40 cellular contexts compared by ENCODE assay signal in the genomic region with DNA sequence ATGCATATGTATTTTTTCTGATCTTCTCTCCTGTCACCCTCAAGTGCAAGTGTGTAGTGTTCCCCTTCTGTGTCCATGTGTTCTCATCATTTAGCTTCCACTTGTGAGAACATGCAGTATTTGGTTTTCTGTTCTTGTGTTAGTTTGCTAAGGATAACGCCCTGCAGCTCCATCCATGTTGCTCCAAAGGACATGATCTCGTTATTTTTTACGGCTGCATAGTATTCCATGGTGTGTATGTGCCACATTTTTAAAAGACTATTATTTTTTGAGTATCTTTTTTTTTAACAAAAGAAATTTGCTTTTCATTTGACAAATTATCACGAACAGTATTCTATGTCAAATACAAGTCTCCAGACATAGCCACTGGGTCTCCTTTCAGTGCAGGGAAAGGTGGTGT.
"Had no signal": no experiment of that assay in that cellular context is flagged by ENCODE, and none has a peak within 500 bp of the region (broad histone marks: within the 10 kb centered on the region; RNA-seq: fewer than 3 reads in every experiment).

No MANE protein-coding gene starts in this region.

- H3K4me3 ChIP-seq: adrenal gland, ascending aorta, body of pancreas, breast epithelium, cardiac muscle cell had no signal

- H3K27ac ChIP-seq: adrenal gland, ascending aorta, body of pancreas, brain microvascular endothelial cell, breast epithelium, cardiac muscle cell had no signal

- H3K27me3 Mint-ChIP-seq: activated naive CD4-positive, alpha-beta T cell treated with anti-CD3 and anti-CD28 coated beads, Interleukin-2, amount 10 ng/mL, durations not matched to agents 7 days and 5 days; activated naive CD4-positive, alpha-beta T cell treated with anti-CD3 and anti-CD28 coated beads, Interleukin-2, amount 50 U/mL, for 24 hours; activated naive CD8-positive, alpha-beta T cell; activated naive CD8-positive, alpha-beta T cell treated with anti-CD3 and anti-CD28 coated beads for 36 hours; activated naive CD8-positive, alpha-beta T cell treated with anti-CD3 and anti-CD28 coated beads, Interleukin-2, amount 10 ng/mL, durations not matched to agents 7 days and 5 days; activated naive CD8-positive, alpha-beta T cell treated with anti-CD3 and anti-CD28 coated beads, Interleukin-2, amount 50 U/mL, for 24 hours; activated T-cell treated with anti-CD3 and anti-CD28 coated beads, Interleukin-2, amount 50 U/mL, for 24 hours; activated T-helper 17 cell treated with anti-CD3 and anti-CD28 coated beads, Interleukin-2, amount 50 U/mL, for 72 hours; brain; central memory CD8-positive, alpha-beta T cell had no signal

- H3K9me3 Mint-ChIP-seq: activated naive CD4-positive, alpha-beta T cell treated with anti-CD3 and anti-CD28 coated beads for 36 hours; activated naive CD4-positive, alpha-beta T cell treated with anti-CD3 and anti-CD28 coated beads, Interleukin-2, amount 10 ng/mL, durations not matched to agents 7 days and 5 days; activated naive CD4-positive, alpha-beta T cell treated with anti-CD3 and anti-CD28 coated beads, Interleukin-2, amount 50 U/mL, for 24 hours; activated naive CD4-positive, alpha-beta T cell treated with anti-CD3 and anti-CD28 coated beads, Interleukin-2, amount 50 U/mL, for 72 hours; activated naive CD8-positive, alpha-beta T cell treated with anti-CD3 and anti-CD28 coated beads for 36 hours; activated naive CD8-positive, alpha-beta T cell treated with anti-CD3 and anti-CD28 coated beads, Interleukin-2, amount 10 ng/mL, durations not matched to agents 7 days and 5 days; activated naive CD8-positive, alpha-beta T cell treated with anti-CD3 and anti-CD28 coated beads, Interleukin-2, amount 50 U/mL, for 24 hours; activated T-cell treated with anti-CD3 and anti-CD28 coated beads, Interleukin-2, amount 50 U/mL, for 24 hours; activated T-cell treated with anti-CD3 and anti-CD28 coated beads, Interleukin-2, amount 50 U/mL, for 4 hours; activated T-cell treated with anti-CD3 and anti-CD28 coated beads, Interleukin-2, amount 50 U/mL, for 72 hours; activated T-helper 1 cell treated with anti-CD3 and anti-CD28 coated beads, Interleukin-12 subunit alpha, Interleukin-12 subunit beta, Interleukin-2, Interleukin-4 antibody, amounts not matched to agents 30 ng/mL and 10 ng/mL and 1 ng/mL, durations not matched to agents 14 hours and 24 hours and 36 hours; activated T-helper 17 cell treated with anti-CD3 and anti-CD28 coated beads, Interleukin-2, amount 50 U/mL, for 72 hours; activated T-helper 2 cell treated with anti-CD3 and anti-CD28 coated beads, Interferon-gamma antibody, Interleukin-2, Interleukin-4, amounts not matched to agents 10 μg/mL and 5 μg/mL and 100 μg/mL, durations not matched to agents 14 hours and 24 hours and 36 hours; brain; central memory CD8-positive, alpha-beta T cell had no signal

- FAIRE-seq: astrocyte, bronchial epithelial cell had no signal

- H3K27ac Mint-ChIP-seq: activated naive CD4-positive, alpha-beta T cell treated with anti-CD3 and anti-CD28 coated beads for 36 hours; activated naive CD4-positive, alpha-beta T cell treated with anti-CD3 and anti-CD28 coated beads, Interleukin-2, amount 10 ng/mL, durations not matched to agents 7 days and 5 days; activated naive CD4-positive, alpha-beta T cell treated with anti-CD3 and anti-CD28 coated beads, Interleukin-2, amount 50 U/mL, for 24 hours; activated naive CD8-positive, alpha-beta T cell; activated naive CD8-positive, alpha-beta T cell treated with anti-CD3 and anti-CD28 coated beads for 36 hours; activated naive CD8-positive, alpha-beta T cell treated with anti-CD3 and anti-CD28 coated beads, Interleukin-2, amount 10 ng/mL, durations not matched to agents 7 days and 5 days; activated T-cell treated with anti-CD3 and anti-CD28 coated beads, Interleukin-2, amount 50 U/mL, for 24 hours; activated T-helper 1 cell treated with anti-CD3 and anti-CD28 coated beads, Interleukin-12 subunit alpha, Interleukin-12 subunit beta, Interleukin-2, Interleukin-4 antibody, amounts not matched to agents 30 ng/mL and 10 ng/mL and 1 ng/mL, durations not matched to agents 14 hours and 24 hours and 36 hours; activated T-helper 2 cell treated with anti-CD3 and anti-CD28 coated beads, Interferon-gamma antibody, Interleukin-2, Interleukin-4, amounts not matched to agents 10 μg/mL and 5 μg/mL and 100 μg/mL, durations not matched to agents 14 hours and 24 hours and 36 hours; brain had no signal

- H3K27me3 ChIP-seq: adrenal gland, ascending aorta, body of pancreas, brain microvascular endothelial cell, breast epithelium, cardiac muscle cell had no signal

- H3K4me1 Mint-ChIP-seq: brain had no signal

- ATAC-seq: activated naive CD8-positive, alpha-beta T cell treated with anti-CD3 and anti-CD28 coated beads, Interleukin-2, amount 50 U/mL, for 24 hours; activated T-cell treated with anti-CD3 and anti-CD28 coated beads, Interleukin-2, amount 50 U/mL, for 4 hours; activated T-helper 17 cell treated with anti-CD3 and anti-CD28 coated beads, Interleukin-2, amount 50 U/mL, for 72 hours; body of pancreas had no signal

- H3K36me3 ChIP-seq: breast epithelium had no signal

- H3K4me3 Mint-ChIP-seq: activated naive CD4-positive, alpha-beta T cell treated with anti-CD3 and anti-CD28 coated beads for 36 hours; activated naive CD4-positive, alpha-beta T cell treated with anti-CD3 and anti-CD28 coated beads, Interleukin-2, amount 10 ng/mL, durations not matched to agents 7 days and 5 days; activated naive CD4-positive, alpha-beta T cell treated with anti-CD3 and anti-CD28 coated beads, Interleukin-2, amount 50 U/mL, for 24 hours; activated naive CD8-positive, alpha-beta T cell; activated naive CD8-positive, alpha-beta T cell treated with anti-CD3 and anti-CD28 coated beads for 36 hours; activated naive CD8-positive, alpha-beta T cell treated with anti-CD3 and anti-CD28 coated beads, Interleukin-2, amount 10 ng/mL, durations not matched to agents 7 days and 5 days; activated naive CD8-positive, alpha-beta T cell treated with anti-CD3 and anti-CD28 coated beads, Interleukin-2, amount 50 U/mL, for 24 hours; activated T-cell treated with anti-CD3 and anti-CD28 coated beads, Interleukin-2, amount 50 U/mL, for 24 hours; activated T-cell treated with anti-CD3 and anti-CD28 coated beads, Interleukin-2, amount 50 U/mL, for 4 hours; activated T-cell treated with anti-CD3 and anti-CD28 coated beads, Interleukin-2, amount 50 U/mL, for 72 hours; activated T-helper 1 cell treated with anti-CD3 and anti-CD28 coated beads, Interleukin-12 subunit alpha, Interleukin-12 subunit beta, Interleukin-2, Interleukin-4 antibody, amounts not matched to agents 30 ng/mL and 10 ng/mL and 1 ng/mL, durations not matched to agents 14 hours and 24 hours and 36 hours; activated T-helper 17 cell treated with anti-CD3 and anti-CD28 coated beads, Interleukin-2, amount 50 U/mL, for 72 hours; brain; central memory CD8-positive, alpha-beta T cell had no signal

- DNase-seq: activated effector memory CD4-positive, alpha-beta T cell treated with anti-CD3 and anti-CD28 coated beads, Interleukin-2, amount 50 U/mL, for 16 hours; activated effector memory CD4-positive, alpha-beta T cell treated with Interleukin-2 at 50 U/mL for 16 hours; activated gamma-delta T cell; activated gamma-delta T cell treated with Interleukin-2 at 50 U/mL for 16 hours; activated naive CD4-positive, alpha-beta T cell; activated naive CD4-positive, alpha-beta T cell treated with anti-CD3 and anti-CD28 coated beads for 36 hours; activated naive CD4-positive, alpha-beta T cell treated with anti-CD3 and anti-CD28 coated beads, Interleukin-2, amount 10 ng/mL, durations not matched to agents 7 days and 5 days; activated naive CD4-positive, alpha-beta T cell treated with anti-CD3 and anti-CD28 coated beads, Interleukin-2, amount 50 U/mL, for 16 hours; activated naive CD4-positive, alpha-beta T cell treated with Interleukin-2 at 50 U/mL for 16 hours; activated naive CD8-positive, alpha-beta T cell treated with anti-CD3 and anti-CD28 coated beads for 36 hours; activated naive CD8-positive, alpha-beta T cell treated with anti-CD3 and anti-CD28 coated beads, Interleukin-2, amount 10 ng/mL, durations not matched to agents 7 days and 5 days; activated naive CD8-positive, alpha-beta T cell treated with anti-CD3 and anti-CD28 coated beads, Interleukin-2, amount 50 U/mL, for 24 hours; activated T-cell treated with anti-CD3 and anti-CD28 coated beads, Interleukin-2, amount 50 U/mL, for 1 hour; activated T-cell treated with anti-CD3 and anti-CD28 coated beads, Interleukin-2, amount 50 U/mL, for 24 hours; activated T-cell treated with anti-CD3 and anti-CD28 coated beads, Interleukin-2, amount 50 U/mL, for 4 hours; activated T-cell treated with anti-CD3 and anti-CD28 coated beads, Interleukin-2, amount 50 U/mL, for 48 hours; activated T-cell treated with anti-CD3 and anti-CD28 coated beads, Interleukin-2, amount 50 U/mL, for 72 hours; adrenal gland; amniotic stem cell; amygdala; anterior cingulate cortex; aorta; body of pancreas; brain microvascular endothelial cell; caudate nucleus; central memory CD4-positive, alpha-beta T cell; cerebellar nuclear complex had no signal

- H3K4me1 ChIP-seq: ascending aorta, body of pancreas, breast epithelium had no signal

- H3K9me3 ChIP-seq: adrenal gland, ascending aorta, body of pancreas, breast epithelium had no signal
